Comparison of ENCODE assay signal across 8 cellular contexts in the genomic region with DNA sequence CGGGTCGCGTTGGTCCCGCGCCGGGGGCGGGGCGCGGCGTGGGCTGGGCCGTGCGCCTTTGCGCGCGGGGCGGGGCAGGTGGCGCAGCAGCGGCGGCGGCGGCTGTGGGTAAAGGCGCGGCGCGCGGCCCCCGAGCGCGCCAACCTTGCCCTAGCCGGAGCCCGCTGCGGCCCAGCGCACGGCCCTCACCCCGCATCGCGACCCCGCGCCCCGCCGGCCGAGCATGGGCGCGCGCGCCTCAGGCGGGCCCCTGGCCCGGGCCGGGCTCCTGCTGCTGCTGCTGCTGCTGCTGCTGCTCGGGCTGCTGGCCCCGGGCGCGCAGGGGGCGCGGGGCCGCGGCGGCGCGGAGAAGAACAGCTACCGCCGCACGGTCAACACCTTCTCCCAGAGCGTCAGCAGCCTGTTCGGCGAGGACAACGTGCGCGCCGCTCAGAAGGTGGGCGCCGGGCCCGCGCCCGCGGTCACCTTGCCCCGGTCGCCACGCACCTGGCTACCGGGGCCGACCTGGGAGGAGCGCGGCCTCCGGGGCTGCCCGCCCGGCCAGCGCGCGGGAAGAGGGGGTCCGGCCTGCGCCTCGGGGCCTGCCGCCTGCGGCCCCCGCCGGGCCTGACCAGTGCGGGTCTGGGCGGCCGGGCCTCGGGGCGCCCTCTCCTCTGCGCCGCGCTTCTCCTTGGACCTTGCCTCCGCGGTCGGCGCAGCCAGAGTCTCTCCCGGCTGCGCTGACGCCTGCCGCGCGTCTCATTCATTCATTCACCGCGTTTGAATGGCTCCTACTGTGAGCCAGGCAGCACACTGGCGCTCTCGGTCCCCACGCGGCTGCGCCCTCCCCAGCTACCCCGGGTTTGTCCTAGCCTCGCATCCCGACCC. TPM values are rescaled to one million over a fixed set of nuclear protein-coding genes. Genes with fewer than 3 reads are reported as not detected.
DNase-seq lines count a peak whose midpoint lies in the region; ATAC-seq and TF ChIP-seq lines count a peak whose summit lies in the region.

A gene with protein sequence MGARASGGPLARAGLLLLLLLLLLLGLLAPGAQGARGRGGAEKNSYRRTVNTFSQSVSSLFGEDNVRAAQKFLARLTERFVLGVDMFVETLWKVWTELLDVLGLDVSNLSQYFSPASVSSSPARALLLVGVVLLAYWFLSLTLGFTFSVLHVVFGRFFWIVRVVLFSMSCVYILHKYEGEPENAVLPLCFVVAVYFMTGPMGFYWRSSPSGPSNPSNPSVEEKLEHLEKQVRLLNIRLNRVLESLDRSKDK (plus strand): TSS at position 78 of the 867 bp plus-strand sequence. CDS start 146 bp downstream, at position 224.

- CTCF ChIA-PET in Calu3 (lab: Charles Lee), result interaction anchor here (1.6 kb wide), 1 partner anchor 54 kb away, joined by 5 read pairs; no protein-coding TSS in a partner anchor

- H3K9me3 ChIP-seq in ovary, result no peaks in the 10 kb centered on the region
- H3K9me3 ChIP-seq in tibial nerve, result no peaks in the 10 kb centered on the region

- ATAC-seq in GM19463 (IDR thresholded peaks at IDR 0.05; ENCODE audit: unreplicated experiment), result peak; percentile 58

- H3K27me3 ChIP-seq in ovary (no peaks in the 10 kb centered on the region), tibial nerve (no peaks in the 10 kb centered on the region)

- H3K27ac Mint-ChIP-seq in Calu3 (ENCODE audit: unreplicated experiment) (peak within 1 kb of the TSS; percentile 72), glutamatergic neuron (ENCODE audit: unreplicated experiment) (no peak within 1 kb of the TSS)

- H3K4me1 Mint-ChIP-seq in Calu3 (ENCODE audit: low read depth, unreplicated experiment), result peaks cover 23% of the 10 kb centered on the region
- peaks cover 4% of the 10 kb centered on the region for H3K4me1 Mint-ChIP-seq in glutamatergic neuron (ENCODE audit: low read depth, unreplicated experiment)

- H3K36me3 ChIP-seq in ovary, result no peaks in the 10 kb centered on the region
- H3K36me3 ChIP-seq in tibial nerve, result no peaks in the 10 kb centered on the region

- H3K9me3 Mint-ChIP-seq in Calu3 (ENCODE audit: low read depth, unreplicated experiment), result no peaks in the 10 kb centered on the region
- H3K9me3 Mint-ChIP-seq in glutamatergic neuron (ENCODE audit: unreplicated experiment), result peaks cover 2% of the 10 kb centered on the region

- WGBS in ovary, 3 donors, result 0 to 1% (median 0%) methylated on average over 81 to 124 of the region's 124 CpGs
- WGBS in tibial nerve, 2 donors, result 0% methylated on average over 44 to 58 of the region's 124 CpGs

- H3K4me3 ChIP-seq in ovary (peak within 1 kb of the TSS; percentile 50), tibial nerve (peak within 1 kb of the TSS; percentile 39 to 82 (median 51))

- BruUV-seq in Calu3 (replicated peaks; lab: Mats Ljungman, UMichigan), result no TSS peak

- H3K27ac ChIP-seq in ovary (no peak within 1 kb of the TSS), tibial nerve (peak within 1 kb of the TSS in 2 of 4 donors; percentile 44 to 55)

- H3K4me1 ChIP-seq in ovary (ENCODE audit: insufficient read depth) (no peaks in the 10 kb centered on the region), tibial nerve (peaks cover 0 to 24% (median 3%) of the 10 kb centered on the region in 4 donors)

- peak within 1 kb of the TSS; percentile 99 for H3K4me3 Mint-ChIP-seq in Calu3 (ENCODE audit: low read depth, unreplicated experiment)
- peak within 1 kb of the TSS; percentile 94 for H3K4me3 Mint-ChIP-seq in glutamatergic neuron (ENCODE audit: unreplicated experiment)

- TF ChIP-seq CTCF in Calu3 (IDR thresholded peaks at IDR 0.05; ENCODE audit: unreplicated experiment) (no peak), glutamatergic neuron (IDR thresholded peaks at IDR 0.05; ENCODE audit: partially characterized antibody, unreplicated experiment) (no peak), ovary (IDR thresholded peaks at IDR 0.05) (no peak), tibial nerve (IDR thresholded peaks at IDR 0.05) (no peak)

- H3K27me3 Mint-ChIP-seq in Calu3 (ENCODE audit: unreplicated experiment) (no peaks in the 10 kb centered on the region), glutamatergic neuron (ENCODE audit: unreplicated experiment) (peaks cover 7% of the 10 kb centered on the region)

- TF ChIP-seq POLR2A in Raji (IDR thresholded peaks at IDR 0.05; ENCODE audit: insufficient read depth, low read depth, low read length), result peak; percentile 76
- no peak for TF ChIP-seq POLR2A in ovary (IDR thresholded peaks at IDR 0.05)
- peak; percentile 13 to 19 for TF ChIP-seq POLR2A in tibial nerve (IDR thresholded peaks at IDR 0.05)

- TF ChIP-seq EP300 in ovary (IDR thresholded peaks at IDR 0.05), result no peak
- no peak for TF ChIP-seq EP300 in tibial nerve (IDR thresholded peaks at IDR 0.05)

- H3K36me3 Mint-ChIP-seq in Calu3 (ENCODE audit: insufficient read depth, unreplicated experiment) (peaks cover 34% of the 10 kb centered on the region), glutamatergic neuron (ENCODE audit: unreplicated experiment) (no peaks in the 10 kb centered on the region)

- intact Hi-C loops in Calu3 (cut with micrococcal nuclease; ENCODE audit: unreplicated experiment) (loop anchor here (5.0 to 10.0 kb wide), 2 partner anchors 111 to 208 kb away; no protein-coding TSS in a partner anchor), ovary (cut with DNase I) (no loop called here)

- peak; percentile 82 for DNase-seq in Calu3
- DNase-seq in HT-29 (ENCODE audit: low spot score), result peak; percentile 60
- DNase-seq in activated gamma-delta T cell treated with anti-CD3 and anti-CD28 coated beads, Interleukin-2, amount 50 U/mL, for 16 hours (ENCODE audit: low read depth), result peak; percentile 41
- peak; percentile 53 for DNase-seq in glutamatergic neuron
- peak in 2 of 5 donors; percentile 53 to 56 for DNase-seq in ovary
- DNase-seq in tibial nerve (ENCODE audit: low spot score in 2 of 2), result peak in 1 of 2 donors; percentile 17

RNA-seq across cellular contexts. Expression of the gene that starts here (rescaled TPM):
- total RNA-seq in Calu3 (2022) (75.8 and 94.0 TPM in 2 replicates), glutamatergic neuron (ENCODE audit: unreplicated experiment) (1.5 TPM), ovary (1 to 10 TPM in 6 of 7 donors, under 1 TPM in 1; 0.95 to 5.6 (median 2.6) TPM), tibial nerve (1 to 10 TPM; 3.9 to 5.7 (median 4.7) TPM)
- total RNA-seq in HT-29 (2014; rRNA removed; shearing (Covaris generic)), result 39.3 and 44.0 TPM in 2 replicates
- 1 to 10 TPM; 1.1 to 6.1 TPM for polyA plus RNA-seq in ovary
